ENCODE assay signal across 8 cellular contexts in the genomic region with DNA sequence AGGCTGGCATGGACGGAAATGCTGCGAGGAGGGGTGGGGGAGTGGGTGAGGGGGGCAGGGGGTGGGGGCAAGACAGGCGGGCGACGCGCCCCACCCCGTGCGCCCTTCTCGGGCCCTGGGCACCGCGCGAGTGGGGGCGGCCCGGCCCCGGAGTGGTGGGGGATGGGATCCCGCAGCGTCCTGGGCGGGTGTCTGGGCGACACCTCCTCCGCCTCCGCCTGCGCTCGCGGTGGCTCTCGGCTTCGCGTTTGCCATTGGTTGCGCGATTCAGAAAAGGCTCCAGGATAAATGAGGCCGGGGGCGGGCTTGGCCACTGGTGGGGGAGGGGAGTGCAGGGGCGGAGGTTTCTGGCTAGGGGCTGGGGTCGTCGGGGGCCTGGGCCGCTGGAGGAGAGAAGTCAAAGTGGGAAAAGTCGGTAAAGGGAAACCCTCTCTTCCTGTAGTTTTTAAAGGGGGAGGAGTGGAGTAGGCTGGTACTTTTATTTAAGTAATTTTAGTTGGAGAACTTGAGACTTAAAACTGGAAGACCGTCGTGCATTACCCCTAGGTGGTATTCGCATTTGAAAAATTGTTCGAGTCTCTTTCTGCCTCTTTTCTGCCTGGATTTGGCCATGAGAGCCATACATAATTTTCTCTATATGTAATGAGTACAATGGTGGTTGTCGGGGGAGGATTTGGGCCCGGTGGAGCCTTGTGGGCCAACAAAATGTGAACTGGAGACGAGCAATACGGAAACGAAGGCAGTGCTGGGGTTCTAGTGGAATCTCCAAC. TPM values are rescaled to one million over a fixed set of nuclear protein-coding genes. Genes with fewer than 3 reads are reported as not detected.
A peak's percentile ranks its signal among the peaks of the same experiment; 100 is the strongest.
DNase-seq lines count a peak whose midpoint lies in the region; ATAC-seq and TF ChIP-seq lines count a peak whose summit lies in the region.

No MANE protein-coding gene starts in this region.

- peaks cover 96% of the 10 kb centered on the region for H3K27me3 ChIP-seq in colonic mucosa

- POLR2A ChIA-PET in naive thymus-derived CD8-positive, alpha-beta T cell (lab: Charles Lee) = no interaction called here

- H3K27ac ChIP-seq in colonic mucosa = no peak overlapping the region
- H3K27ac ChIP-seq in caudate nucleus (ENCODE audit: low read depth, low read length) = no peak overlapping the region

- ATAC-seq in GM19467 (IDR thresholded peaks at IDR 0.05; ENCODE audit: unreplicated experiment) = peak; percentile 32
- peak in 1 of 2 donors; percentile 13 for ATAC-seq in naive thymus-derived CD8-positive, alpha-beta T cell
- ATAC-seq in GM18519 (IDR thresholded peaks at IDR 0.05; ENCODE audit: low FRiP score, unreplicated experiment) = no peak

- peak; percentile 99 for DNase-seq in DMS 273 (lab: John Stamatoyannopoulos, UW; ENCODE audit: unreplicated experiment)
- DNase-seq in LHCN-M2 (ENCODE audit: low read depth) = peak; percentile 78
- peak; percentile 93 to 98 for DNase-seq in SHP77 (lab: John Stamatoyannopoulos, UW)
- peak; percentile 62 for DNase-seq in colonic mucosa
- peak in 3 of 10 donors; percentile 20 to 40 (median 21) for DNase-seq in naive thymus-derived CD8-positive, alpha-beta T cell
- DNase-seq in caudate nucleus (lab: John Stamatoyannopoulos, UW) = no peak

- no peaks in the 10 kb centered on the region for H3K36me3 ChIP-seq in colonic mucosa

- H3K27me3 Mint-ChIP-seq in naive thymus-derived CD8-positive, alpha-beta T cell = peaks cover 42 to 74% (median 59%) of the 10 kb centered on the region in 5 donors

- peaks cover 24 to 51% (median 45%) of the 10 kb centered on the region in 4 donors for H3K4me1 Mint-ChIP-seq in naive thymus-derived CD8-positive, alpha-beta T cell

- peaks cover 0 to 18% (median 7%) of the 10 kb centered on the region in 9 donors for H3K9me3 Mint-ChIP-seq in naive thymus-derived CD8-positive, alpha-beta T cell

- H3K9ac ChIP-seq in colonic mucosa (ENCODE audit: low read depth in 2 of 2, low read length in 2 of 2) = peak overlapping the region in 1 of 2 donors; percentile 40

- H3K27ac Mint-ChIP-seq in naive thymus-derived CD8-positive, alpha-beta T cell = peak overlapping the region in 4 of 10 donors; percentile 7 to 71 (median 53)

- intact Hi-C loops in colonic mucosa (cut with DNase I) = no loop called here

- TF ChIP-seq CTCF in colonic mucosa (IDR thresholded peaks at IDR 0.05) = no peak

- peaks cover 0 to 12% (median 10%) of the 10 kb centered on the region in 3 donors for H3K36me3 Mint-ChIP-seq in naive thymus-derived CD8-positive, alpha-beta T cell

- no peaks in the 10 kb centered on the region for H3K9me3 ChIP-seq in colonic mucosa

- peak overlapping the region; percentile 64 to 87 (median 84) for H3K4me3 Mint-ChIP-seq in naive thymus-derived CD8-positive, alpha-beta T cell

- peak overlapping the region; percentile 36 for H3K4me3 ChIP-seq in colonic mucosa

- H3K4me1 ChIP-seq in colonic mucosa = peaks cover 22% of the 10 kb centered on the region

RNA-seq across cellular contexts. Expression of gene IGF2BP3, which starts 1.0 kb away (rescaled TPM):
- total RNA-seq in LHCN-M2 (2014; rRNA removed) (60.3 and 63.3 TPM in 2 replicates), colonic mucosa (1 to 10 TPM in 1 of 2 donors, under 1 TPM in 1; 0.24 to 1.2 TPM)
- polyA plus RNA-seq in LHCN-M2 (2012) = 15.1 TPM
- not detected for total RNA-seq in naive thymus-derived CD8-positive, alpha-beta T cell
- polyA plus RNA-seq in naive thymus-derived CD8-positive, alpha-beta T cell = under 1 TPM in 2 of 3 donors, not detected in 1; 0.09 to 0.64 TPM

Comparison
In these comparisons a context has a peak if more than half of its experiments do, and no peak if none do; other contexts are left out.
1. DNase-seq: peak in DMS 273 (single experiment), LHCN-M2 (single experiment), SHP77 (2 of 2) and colonic mucosa (single experiment); none in caudate nucleus (0 of 61).
2. RNA of gene IGF2BP3, which starts 1.0 kb away (total RNA-seq): 60.3 to 63.3 TPM in LHCN-M2; 0.24 to 1.2 TPM in colonic mucosa and not detected in naive thymus-derived CD8-positive, alpha-beta T cell; every median in the first group is over 10 times any median in the second.